Comparison of ENCODE assay signal across 28 cellular contexts in genomic region chr7:90897961-90898469, GRCh38.
A peak's percentile ranks its signal among the peaks of the same experiment; 100 is the strongest.
DNase-seq lines count a peak whose midpoint lies in the region; ATAC-seq and TF ChIP-seq lines count a peak whose summit lies in the region.
"Had no signal": no experiment of that assay in that cellular context is flagged by ENCODE, and none has a peak within 500 bp of the region (broad histone marks: within the 10 kb centered on the region; RNA-seq: fewer than 3 reads in every experiment).

No MANE protein-coding gene starts in this region.

- peak overlapping the region; percentile 47; the same call in 1 of the 2 replicates for H3K27ac Mint-ChIP-seq in WTC11
- H3K27ac Mint-ChIP-seq in stimulated activated naive B cell treated with anti-CD40 and anti-IgM and Interleukin-4, amounts not matched to agents 10 μg/mL and 1 μg/mL and 100 μg/mL, for 72 hours: peak overlapping the region; percentile 31
- H3K27ac Mint-ChIP-seq: activated B cell treated with CpG ODN at 0.5 μM for 24 hours; activated naive CD8-positive, alpha-beta T cell treated with anti-CD3 and anti-CD28 coated beads, Interleukin-2, amount 10 ng/mL, durations not matched to agents 7 days and 5 days; CD8-positive, alpha-beta memory T cell; progenitor cell of endocrine pancreas had no signal

- TF ChIP-seq POLR2A in heart left ventricle (IDR thresholded peaks at IDR 0.05): no peak

- H3K4me3 Mint-ChIP-seq in WTC11: no peak overlapping the region
- H3K4me3 Mint-ChIP-seq in stimulated activated naive B cell treated with anti-CD40 and anti-IgM and Interleukin-4, amounts not matched to agents 10 μg/mL and 1 μg/mL and 100 μg/mL, for 72 hours: peak overlapping the region; percentile 23 to 31
- H3K4me3 Mint-ChIP-seq: activated B cell treated with CpG ODN at 0.5 μM for 24 hours; activated naive CD8-positive, alpha-beta T cell treated with anti-CD3 and anti-CD28 coated beads, Interleukin-2, amount 10 ng/mL, durations not matched to agents 7 days and 5 days; CD8-positive, alpha-beta memory T cell had no signal

- POLR2A ChIA-PET in WTC11 (lab: Charles Lee): no interaction called here

- H3K4me3 ChIP-seq in heart left ventricle (no peak overlapping the region), ascending aorta (no peak overlapping the region)
- H3K4me3 ChIP-seq: body of pancreas had no signal

- no peaks in the 10 kb centered on the region for H3K9me3 Mint-ChIP-seq in WTC11
- H3K9me3 Mint-ChIP-seq in stimulated activated naive B cell treated with anti-CD40 and anti-IgM and Interleukin-4, amounts not matched to agents 10 μg/mL and 1 μg/mL and 100 μg/mL, for 72 hours: peaks cover 0 to 1% of the 10 kb centered on the region in 2 donors
- H3K9me3 Mint-ChIP-seq: activated B cell treated with CpG ODN at 0.5 μM for 24 hours; activated naive CD8-positive, alpha-beta T cell treated with anti-CD3 and anti-CD28 coated beads, Interleukin-2, amount 10 ng/mL, durations not matched to agents 7 days and 5 days had no signal

- no peaks in the 10 kb centered on the region for H3K36me3 Mint-ChIP-seq in WTC11
- peaks cover 17 to 30% of the 10 kb centered on the region in 2 donors for H3K36me3 Mint-ChIP-seq in stimulated activated naive B cell treated with anti-CD40 and anti-IgM and Interleukin-4, amounts not matched to agents 10 μg/mL and 1 μg/mL and 100 μg/mL, for 72 hours
- H3K36me3 Mint-ChIP-seq: activated naive CD8-positive, alpha-beta T cell treated with anti-CD3 and anti-CD28 coated beads, Interleukin-2, amount 10 ng/mL, durations not matched to agents 7 days and 5 days; CD8-positive, alpha-beta memory T cell had no signal

- intact Hi-C loops in heart left ventricle (cut with DNase I) (no loop called here), left cardiac atrium (cut with DNase I) (no loop called here), ascending aorta (cut with DNase I) (no loop called here)

- H3K9me3 ChIP-seq in heart left ventricle (no peaks in the 10 kb centered on the region), ascending aorta (no peaks in the 10 kb centered on the region)
- H3K9me3 ChIP-seq: body of pancreas had no signal

- no peaks in the 10 kb centered on the region for H3K27me3 Mint-ChIP-seq in WTC11 (ENCODE audit: low read depth)
- no peaks in the 10 kb centered on the region for H3K27me3 Mint-ChIP-seq in stimulated activated naive B cell treated with anti-CD40 and anti-IgM and Interleukin-4, amounts not matched to agents 10 μg/mL and 1 μg/mL and 100 μg/mL, for 72 hours
- H3K27me3 Mint-ChIP-seq: activated B cell treated with CpG ODN at 0.5 μM for 24 hours; activated naive CD8-positive, alpha-beta T cell treated with anti-CD3 and anti-CD28 coated beads, Interleukin-2, amount 10 ng/mL, durations not matched to agents 7 days and 5 days; CD8-positive, alpha-beta memory T cell; progenitor cell of endocrine pancreas had no signal

- peaks cover 0 to 5% (median 0%) of the 10 kb centered on the region in 12 donors for H3K4me1 ChIP-seq in heart left ventricle
- H3K4me1 ChIP-seq in ascending aorta: no peaks in the 10 kb centered on the region

- ATAC-seq in heart left ventricle: peak; percentile 47 to 76 (median 64)
- ATAC-seq in left cardiac atrium: no peak
- ATAC-seq in HG02642 (IDR thresholded peaks at IDR 0.05; ENCODE audit: poor library complexity, unreplicated experiment): peak; percentile 62
- no peak for ATAC-seq in WTC11
- peak; percentile 96 to 97 for ATAC-seq in stimulated activated naive B cell treated with anti-CD40 and anti-IgM and Interleukin-4, amounts not matched to agents 10 μg/mL and 1 μg/mL and 100 μg/mL, for 72 hours (replicated peaks)
- no peak for ATAC-seq in GM18867 (IDR thresholded peaks at IDR 0.05; ENCODE audit: unreplicated experiment)
- ATAC-seq: body of pancreas, sciatic nerve had no signal

- H3K27ac ChIP-seq in heart left ventricle (no peak overlapping the region), ascending aorta (no peak overlapping the region)
- H3K27ac ChIP-seq: body of pancreas, epithelial cell of prostate had no signal

- H3K4me1 Mint-ChIP-seq in WTC11: peaks cover 9% of the 10 kb centered on the region
- peaks cover 13 to 25% of the 10 kb centered on the region in 2 donors for H3K4me1 Mint-ChIP-seq in stimulated activated naive B cell treated with anti-CD40 and anti-IgM and Interleukin-4, amounts not matched to agents 10 μg/mL and 1 μg/mL and 100 μg/mL, for 72 hours
- H3K4me1 Mint-ChIP-seq: activated naive CD8-positive, alpha-beta T cell treated with anti-CD3 and anti-CD28 coated beads, Interleukin-2, amount 10 ng/mL, durations not matched to agents 7 days and 5 days; CD8-positive, alpha-beta memory T cell had no signal

- H3K27me3 ChIP-seq in heart left ventricle (no peaks in the 10 kb centered on the region), ascending aorta (no peaks in the 10 kb centered on the region)
- H3K27me3 ChIP-seq: body of pancreas had no signal

- H3K36me3 ChIP-seq in heart left ventricle (no peaks in the 10 kb centered on the region), ascending aorta (no peaks in the 10 kb centered on the region)

- CTCF ChIA-PET in WTC11 (lab: Charles Lee): no interaction called here

- TF ChIP-seq CTCF in heart left ventricle (IDR thresholded peaks at IDR 0.05) (no peak), WTC11 (IDR thresholded peaks at IDR 0.05) (no peak), ascending aorta (IDR thresholded peaks at IDR 0.05) (no peak)

- no peak for DNase-seq in heart left ventricle
- no peak for DNase-seq in left cardiac atrium
- no peak for DNase-seq in WTC11 (ENCODE audit: low spot score)
- DNase-seq in stimulated activated naive B cell treated with anti-CD40 and anti-IgM and Interleukin-4, amounts not matched to agents 10 μg/mL and 1 μg/mL and 100 μg/mL, for 72 hours: peak; percentile 9
- DNase-seq in ascending aorta (ENCODE audit: low spot score in 2 of 2): no peak
- no peak for DNase-seq in NOMO-1 treated with DMSO at 0.1 percent for 48 hours (lab: John Stamatoyannopoulos, UW; ENCODE audit: unreplicated experiment)
- DNase-seq: activated B cell treated with CpG ODN at 0.5 μM for 24 hours; activated CD4-positive, alpha-beta T cell treated with anti-CD3 and anti-CD28 coated beads, Interleukin-2, amount 50 U/mL, for 4 hours; activated naive CD8-positive, alpha-beta T cell treated with anti-CD3 and anti-CD28 coated beads, Interleukin-2, amount 10 ng/mL, durations not matched to agents 7 days and 5 days; body of pancreas; CD8-positive, alpha-beta memory T cell; DMS53; GDM1; mammary epithelial cell; MV-4-11; NCI-H187; NCI-H2227 treated with DMSO at 0.1 percent for 48 hours; NCI-H82; Right ventricle myocardium superior; stimulated activated CD4-positive, alpha-beta T cell treated with anti-CD3 and anti-CD28 coated beads, Interleukin-15, amount 100 ng/mL, for 24 hours; SW 1271; T1000; trophoblast cell had no signal

TF ChIP-seq in WTC11, 78 proteins besides CTCF, POLR2A, EP300 and RAD21 (continues in another document):
- TF ChIP-seq ATF3 (CRISPR knock-in tag; conservative IDR thresholded peaks at IDR 0.05) (no peak), OVOL2 (CRISPR knock-in tag; IDR thresholded peaks at IDR 0.05; ENCODE audit: borderline replicate concordance) (no peak), RORB (CRISPR knock-in tag; IDR thresholded peaks at IDR 0.05) (no peak), NR2C2 (CRISPR knock-in tag; IDR thresholded peaks at IDR 0.05) (no peak), SMAD3 (CRISPR knock-in tag; IDR thresholded peaks at IDR 0.05; ENCODE audit: borderline replicate concordance) (no peak), IRF1 (CRISPR knock-in tag; IDR thresholded peaks at IDR 0.05) (no peak), NFATC4 (CRISPR knock-in tag; IDR thresholded peaks at IDR 0.05) (no peak), ZNF219 (CRISPR knock-in tag; IDR thresholded peaks at IDR 0.05; ENCODE audit: borderline replicate concordance) (no peak), GABPB1 (CRISPR knock-in tag; IDR thresholded peaks at IDR 0.05) (no peak)
- TF ChIP-seq, protein P1, sequence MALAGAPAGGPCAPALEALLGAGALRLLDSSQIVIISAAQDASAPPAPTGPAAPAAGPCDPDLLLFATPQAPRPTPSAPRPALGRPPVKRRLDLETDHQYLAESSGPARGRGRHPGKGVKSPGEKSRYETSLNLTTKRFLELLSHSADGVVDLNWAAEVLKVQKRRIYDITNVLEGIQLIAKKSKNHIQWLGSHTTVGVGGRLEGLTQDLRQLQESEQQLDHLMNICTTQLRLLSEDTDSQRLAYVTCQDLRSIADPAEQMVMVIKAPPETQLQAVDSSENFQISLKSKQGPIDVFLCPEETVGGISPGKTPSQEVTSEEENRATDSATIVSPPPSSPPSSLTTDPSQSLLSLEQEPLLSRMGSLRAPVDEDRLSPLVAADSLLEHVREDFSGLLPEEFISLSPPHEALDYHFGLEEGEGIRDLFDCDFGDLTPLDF (CRISPR knock-in tag; IDR thresholded peaks at IDR 0.05): no peak
- TF ChIP-seq, protein P2, sequence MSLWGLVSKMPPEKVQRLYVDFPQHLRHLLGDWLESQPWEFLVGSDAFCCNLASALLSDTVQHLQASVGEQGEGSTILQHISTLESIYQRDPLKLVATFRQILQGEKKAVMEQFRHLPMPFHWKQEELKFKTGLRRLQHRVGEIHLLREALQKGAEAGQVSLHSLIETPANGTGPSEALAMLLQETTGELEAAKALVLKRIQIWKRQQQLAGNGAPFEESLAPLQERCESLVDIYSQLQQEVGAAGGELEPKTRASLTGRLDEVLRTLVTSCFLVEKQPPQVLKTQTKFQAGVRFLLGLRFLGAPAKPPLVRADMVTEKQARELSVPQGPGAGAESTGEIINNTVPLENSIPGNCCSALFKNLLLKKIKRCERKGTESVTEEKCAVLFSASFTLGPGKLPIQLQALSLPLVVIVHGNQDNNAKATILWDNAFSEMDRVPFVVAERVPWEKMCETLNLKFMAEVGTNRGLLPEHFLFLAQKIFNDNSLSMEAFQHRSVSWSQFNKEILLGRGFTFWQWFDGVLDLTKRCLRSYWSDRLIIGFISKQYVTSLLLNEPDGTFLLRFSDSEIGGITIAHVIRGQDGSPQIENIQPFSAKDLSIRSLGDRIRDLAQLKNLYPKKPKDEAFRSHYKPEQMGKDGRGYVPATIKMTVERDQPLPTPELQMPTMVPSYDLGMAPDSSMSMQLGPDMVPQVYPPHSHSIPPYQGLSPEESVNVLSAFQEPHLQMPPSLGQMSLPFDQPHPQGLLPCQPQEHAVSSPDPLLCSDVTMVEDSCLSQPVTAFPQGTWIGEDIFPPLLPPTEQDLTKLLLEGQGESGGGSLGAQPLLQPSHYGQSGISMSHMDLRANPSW (CRISPR knock-in tag; conservative IDR thresholded peaks at IDR 0.05; ENCODE audit: low read depth): no peak

Comparison
In these comparisons a context has a peak if more than half of its experiments do, and no peak if none do; other contexts are left out.
1. ATAC-seq: peak in heart left ventricle (4 of 4), HG02642 (single experiment) and stimulated activated naive B cell treated with anti-CD40 and anti-IgM and Interleukin-4, amounts not matched to agents 10 μg/mL and 1 μg/mL and 100 μg/mL, for 72 hours (2 of 2); none in left cardiac atrium (0 of 2), WTC11 (single experiment) and GM18867 (single experiment).